1 cellular context compared by ENCODE assay signal in the genomic region with DNA sequence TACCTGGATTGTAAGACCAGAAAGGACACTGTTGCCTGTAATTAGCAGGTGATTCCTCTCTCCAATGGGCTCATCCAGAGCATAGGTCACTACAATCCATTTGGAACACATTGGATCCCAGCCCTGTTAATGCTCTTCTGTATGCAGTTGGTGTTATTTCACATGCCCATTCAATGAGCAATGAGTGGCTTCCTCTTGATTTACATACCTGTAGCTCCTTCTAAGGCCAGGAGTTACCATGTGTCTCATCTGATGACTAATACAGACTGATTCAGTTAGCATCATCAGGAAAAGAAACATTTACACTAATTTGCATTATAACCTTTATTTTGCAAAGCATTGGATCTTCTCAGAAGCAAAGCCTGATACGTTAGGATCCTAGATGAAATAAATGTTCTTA.
TF ChIP-seq lines count a peak whose summit lies in the region.

No MANE protein-coding gene starts in this region.

TF ChIP-seq in IMR-90, 13 proteins besides CTCF, POLR2A, EP300 and RAD21:
- TF ChIP-seq, protein P1, sequence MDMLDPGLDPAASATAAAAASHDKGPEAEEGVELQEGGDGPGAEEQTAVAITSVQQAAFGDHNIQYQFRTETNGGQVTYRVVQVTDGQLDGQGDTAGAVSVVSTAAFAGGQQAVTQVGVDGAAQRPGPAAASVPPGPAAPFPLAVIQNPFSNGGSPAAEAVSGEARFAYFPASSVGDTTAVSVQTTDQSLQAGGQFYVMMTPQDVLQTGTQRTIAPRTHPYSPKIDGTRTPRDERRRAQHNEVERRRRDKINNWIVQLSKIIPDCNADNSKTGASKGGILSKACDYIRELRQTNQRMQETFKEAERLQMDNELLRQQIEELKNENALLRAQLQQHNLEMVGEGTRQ (IDR thresholded peaks at IDR 0.05; ENCODE audit: low read depth, low read length) = no peak
- TF ChIP-seq, protein P2, sequence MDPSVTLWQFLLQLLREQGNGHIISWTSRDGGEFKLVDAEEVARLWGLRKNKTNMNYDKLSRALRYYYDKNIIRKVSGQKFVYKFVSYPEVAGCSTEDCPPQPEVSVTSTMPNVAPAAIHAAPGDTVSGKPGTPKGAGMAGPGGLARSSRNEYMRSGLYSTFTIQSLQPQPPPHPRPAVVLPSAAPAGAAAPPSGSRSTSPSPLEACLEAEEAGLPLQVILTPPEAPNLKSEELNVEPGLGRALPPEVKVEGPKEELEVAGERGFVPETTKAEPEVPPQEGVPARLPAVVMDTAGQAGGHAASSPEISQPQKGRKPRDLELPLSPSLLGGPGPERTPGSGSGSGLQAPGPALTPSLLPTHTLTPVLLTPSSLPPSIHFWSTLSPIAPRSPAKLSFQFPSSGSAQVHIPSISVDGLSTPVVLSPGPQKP (IDR thresholded peaks at IDR 0.05; ENCODE audit: borderline replicate concordance, low read depth, low read length) = no peak
- TF ChIP-seq BHLHE40 (IDR thresholded peaks at IDR 0.05; ENCODE audit: low read depth, low read length) = no peak
- no peak for TF ChIP-seq RCOR1 (IDR thresholded peaks at IDR 0.05; ENCODE audit: insufficient replicate concordance, low read length)
- no peak for TF ChIP-seq RFX5 (IDR thresholded peaks at IDR 0.05; ENCODE audit: low read depth, low read length)
- TF ChIP-seq NFE2L2 (IDR thresholded peaks at IDR 0.05; ENCODE audit: low read depth, low read length) = no peak
- TF ChIP-seq CEBPB (IDR thresholded peaks at IDR 0.05; ENCODE audit: low read depth, low read length) = no peak
- no peak for TF ChIP-seq MAZ (IDR thresholded peaks at IDR 0.05; ENCODE audit: borderline replicate concordance, low read depth, low read length)
TF ChIP-seq in IMR-90: peak in this region for 0.
